ENCODE assay signal across 8 cellular contexts in the genomic region with DNA sequence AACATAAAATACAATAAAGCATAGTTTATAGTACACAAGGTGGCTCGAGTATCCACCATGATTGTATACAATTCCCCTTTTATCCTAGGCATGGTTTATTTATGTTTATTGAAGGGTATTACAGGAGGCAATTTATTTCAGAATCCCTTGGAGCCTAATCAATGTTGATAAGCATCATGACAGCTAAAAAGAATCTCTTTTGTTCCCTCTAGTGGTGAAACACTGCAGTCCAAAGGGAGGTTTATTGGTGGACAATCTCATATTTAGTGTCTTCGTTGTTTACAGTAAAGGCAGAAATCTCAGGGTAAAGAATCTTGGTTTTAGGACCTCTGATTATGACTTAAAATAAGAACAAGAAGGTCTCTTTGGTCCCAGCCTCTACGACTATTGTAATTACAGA.
DNase-seq lines count a peak whose midpoint lies in the region; ATAC-seq, FAIRE-seq and TF ChIP-seq lines count a peak whose summit lies in the region.
"Had no signal": no experiment of that assay in that cellular context is flagged by ENCODE, and none has a peak within 500 bp of the region (broad histone marks: within the 10 kb centered on the region; RNA-seq: fewer than 3 reads in every experiment).

No MANE protein-coding gene starts in this region.

- no peak for TF ChIP-seq POLR2A in GM12878 (IDR thresholded peaks at IDR 0.05; ENCODE audit: low read depth, low read length)

- no peak overlapping the region for H3K27ac ChIP-seq in GM12878 (ENCODE audit: control insufficient read depth, insufficient read depth)
- no peak overlapping the region for H3K27ac ChIP-seq in neural cell (ENCODE audit: low read length)

- 1% methylated on average over 3 of the region's 3 CpGs for WGBS in GM12878 (ENCODE audit: insufficient coverage, insufficient replicate concordance, low lambda C conversion rate, missing lambda C conversion rate)

- RAD21 ChIA-PET in GM12878 (lab: Charles Lee; ENCODE audit: unreplicated experiment): interaction anchor here (1.1 to 1.8 kb wide), 5 partner anchors 11 to 1446 kb away, joined by 3 to 14 read pairs (median 3); no protein-coding TSS in a partner anchor

- in situ Hi-C loops in GM12878 (cut with MboI): no loop called here

- peak; percentile 33 for TF ChIP-seq CTCF in GM10266 (IDR thresholded peaks at IDR 0.05; ENCODE audit: control insufficient read depth, insufficient read depth, low read depth, missing control alignments)
- peak; percentile 31 to 42 (median 42); a peak in 5 of 6 replicates for TF ChIP-seq CTCF in GM12878 (IDR thresholded peaks at IDR 0.05 in 2 of 3, conservative IDR thresholded peaks at IDR 0.05 in 1 of 3; ENCODE audit: control insufficient read depth in 2 of 3, extremely low read depth in 1 of 3, insufficient read depth in 1 of 3, low read depth in 3 of 3, low read length in 3 of 3)
- peak; percentile 34 for TF ChIP-seq CTCF in neural cell (IDR thresholded peaks at IDR 0.05; ENCODE audit: poor library complexity, severe bottlenecking)

- H3K4me1 ChIP-seq in GM12878 (ENCODE audit: control insufficient read depth, insufficient read depth, low read length): no peaks in the 10 kb centered on the region

- intact Hi-C loops in GM12878 (cut with micrococcal nuclease; ENCODE audit: unreplicated experiment): loop anchor here (10.0 kb wide), 1 partner anchor 454 kb away; no protein-coding TSS in a partner anchor

- H2AFZ ChIP-seq in GM12878 (ENCODE audit: control insufficient read depth, low read depth, low read length): no peak overlapping the region
- no peak overlapping the region for H2AFZ ChIP-seq in neural cell (ENCODE audit: low read depth, low read length)

- H3F3A ChIP-seq in neural cell (ENCODE audit: insufficient read depth, low read length, poor library complexity, severe bottlenecking): no peaks in the 10 kb centered on the region

- TF ChIP-seq EP300 in GM12878 (IDR thresholded peaks at IDR 0.05; ENCODE audit: borderline replicate concordance in 1 of 2, control insufficient read depth in 1 of 2, low read depth in 2 of 2, low read length in 2 of 2) (no peak), neural cell (conservative IDR thresholded peaks at IDR 0.05; ENCODE audit: poor library complexity, severe bottlenecking) (no peak)

- H3K9ac ChIP-seq in GM12878 (ENCODE audit: control insufficient read depth, insufficient read depth, low read length) (no peak overlapping the region), neural cell (ENCODE audit: low read length) (no peak overlapping the region)

- H3K9me3 Mint-ChIP-seq in activated T-cell treated with anti-CD3 and anti-CD28 coated beads, Interleukin-2, amount 50 U/mL, for 4 hours: peaks cover 15% of the 10 kb centered on the region

- DNase-seq in GM10266 (ENCODE audit: extremely low spot score) (no peak), Kasumi-1 (lab: John Stamatoyannopoulos, UW) (peak; percentile 38 to 68), GM12878 (ENCODE audit: low read depth, low spot score) (no peak), UCSD-AML1 (lab: John Stamatoyannopoulos, UW; ENCODE audit: unreplicated experiment) (no peak), occipital lobe (lab: John Stamatoyannopoulos, UW) (no peak)
- DNase-seq in activated T-cell treated with anti-CD3 and anti-CD28 coated beads, Interleukin-2, amount 50 U/mL, for 4 hours: no peak

- TF ChIP-seq RAD21 in GM12878 (IDR thresholded peaks at IDR 0.05; ENCODE audit: insufficient read depth, low read depth, low read length) (peak; percentile 38; the same call in 1 of the 2 replicates), neural cell (conservative IDR thresholded peaks at IDR 0.05) (peak; percentile 30)

- H4K20me1 ChIP-seq in GM12878 (ENCODE audit: control insufficient read depth, insufficient read depth) (no peaks in the 10 kb centered on the region), neural cell (ENCODE audit: insufficient read depth) (no peaks in the 10 kb centered on the region)

- peak; percentile 66 for FAIRE-seq in GM12878 (lab: Jason Lieb, UNC)

- H3K27me3 ChIP-seq in GM12878 (replicated peaks in 1 of 2; ENCODE audit: control insufficient read depth in 2 of 2, insufficient read depth in 2 of 2, low read length in 1 of 2) (no peaks in the 10 kb centered on the region), neural cell (ENCODE audit: insufficient read depth, low read depth, low read length) (no peaks in the 10 kb centered on the region)

- H3K36me3 Mint-ChIP-seq in activated T-cell treated with anti-CD3 and anti-CD28 coated beads, Interleukin-2, amount 50 U/mL, for 4 hours (ENCODE audit: insufficient read depth): no peaks in the 10 kb centered on the region
- H3K36me3 Mint-ChIP-seq: memory B cell had no signal

- no peaks in the 10 kb centered on the region for H3K4me1 Mint-ChIP-seq in activated T-cell treated with anti-CD3 and anti-CD28 coated beads, Interleukin-2, amount 50 U/mL, for 4 hours (ENCODE audit: low read depth)
- H3K4me1 Mint-ChIP-seq: memory B cell had no signal

- H3K9me3 ChIP-seq in GM12878 (replicated peaks; ENCODE audit: control insufficient read depth, insufficient read depth, low read length) (no peaks in the 10 kb centered on the region), neural cell (ENCODE audit: low read length) (no peaks in the 10 kb centered on the region)

- H3K79me2 ChIP-seq in GM12878 (ENCODE audit: control insufficient read depth, insufficient read depth, low read length) (no peaks in the 10 kb centered on the region), neural cell (replicated peaks; ENCODE audit: insufficient read depth, low read length) (no peaks in the 10 kb centered on the region)

- peak; percentile 74 for ATAC-seq in GM12878
- ATAC-seq in activated T-cell treated with anti-CD3 and anti-CD28 coated beads, Interleukin-2, amount 50 U/mL, for 4 hours: no peak

- H3K4me3 ChIP-seq in GM12878: no peak overlapping the region
- no peak overlapping the region for H3K4me3 ChIP-seq in neural cell (ENCODE audit: low read length)

- POLR2A ChIA-PET in GM12878 (lab: Charles Lee): no interaction called here

- BruUV-seq in GM12878 (replicated peaks; lab: Mats Ljungman, UMichigan): no TSS peak

- no peak overlapping the region for H3K4me2 ChIP-seq in GM12878 (ENCODE audit: control insufficient read depth, insufficient read depth)
- H3K4me2 ChIP-seq in neural cell (ENCODE audit: low read length): no peak overlapping the region

- CTCF ChIA-PET in GM12878 (lab: Yijun Ruan, JAX): interaction anchor here (0.7 to 2.8 kb wide), 14 partner anchors 9 to 1446 kb away, joined by 3 to 29 read pairs (median 4); no protein-coding TSS in a partner anchor

- SMC1A ChIA-PET in GM12878 (lab: Charles Lee; ENCODE audit: uncharacterized antibody, unreplicated experiment): interaction anchor here (0.7 to 2.4 kb wide), 7 partner anchors 11 to 246 kb away, joined by 3 to 18 read pairs (median 5); no protein-coding TSS in a partner anchor

- no peaks in the 10 kb centered on the region for H3K27me3 Mint-ChIP-seq in activated T-cell treated with anti-CD3 and anti-CD28 coated beads, Interleukin-2, amount 50 U/mL, for 4 hours (ENCODE audit: low read depth)
- H3K27me3 Mint-ChIP-seq: memory B cell had no signal

- H3K4me3 Mint-ChIP-seq in activated T-cell treated with anti-CD3 and anti-CD28 coated beads, Interleukin-2, amount 50 U/mL, for 4 hours: no peak overlapping the region
- H3K4me3 Mint-ChIP-seq: memory B cell had no signal

- H3K9me2 ChIP-seq in neural cell (ENCODE audit: insufficient read depth, low read length): no peaks in the 10 kb centered on the region

- H3K36me3 ChIP-seq in GM12878 (ENCODE audit: control insufficient read depth in 2 of 2, insufficient read depth in 2 of 2, low read length in 1 of 2) (no peaks in the 10 kb centered on the region), neural cell (ENCODE audit: insufficient read depth, low read length) (no peaks in the 10 kb centered on the region)

TF ChIP-seq in GM12878, 131 proteins besides CTCF, POLR2A, EP300 and RAD21:
- TF ChIP-seq ESRRA (IDR thresholded peaks at IDR 0.05; ENCODE audit: low read length) (no peak), ZBED1 (IDR thresholded peaks at IDR 0.05; ENCODE audit: borderline replicate concordance) (no peak), PAX8 (IDR thresholded peaks at IDR 0.05) (no peak)
- TF ChIP-seq, protein P1, sequence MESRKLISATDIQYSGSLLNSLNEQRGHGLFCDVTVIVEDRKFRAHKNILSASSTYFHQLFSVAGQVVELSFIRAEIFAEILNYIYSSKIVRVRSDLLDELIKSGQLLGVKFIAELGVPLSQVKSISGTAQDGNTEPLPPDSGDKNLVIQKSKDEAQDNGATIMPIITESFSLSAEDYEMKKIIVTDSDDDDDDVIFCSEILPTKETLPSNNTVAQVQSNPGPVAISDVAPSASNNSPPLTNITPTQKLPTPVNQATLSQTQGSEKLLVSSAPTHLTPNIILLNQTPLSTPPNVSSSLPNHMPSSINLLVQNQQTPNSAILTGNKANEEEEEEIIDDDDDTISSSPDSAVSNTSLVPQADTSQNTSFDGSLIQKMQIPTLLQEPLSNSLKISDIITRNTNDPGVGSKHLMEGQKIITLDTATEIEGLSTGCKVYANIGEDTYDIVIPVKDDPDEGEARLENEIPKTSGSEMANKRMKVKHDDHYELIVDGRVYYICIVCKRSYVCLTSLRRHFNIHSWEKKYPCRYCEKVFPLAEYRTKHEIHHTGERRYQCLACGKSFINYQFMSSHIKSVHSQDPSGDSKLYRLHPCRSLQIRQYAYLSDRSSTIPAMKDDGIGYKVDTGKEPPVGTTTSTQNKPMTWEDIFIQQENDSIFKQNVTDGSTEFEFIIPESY (IDR thresholded peaks at IDR 0.05): no peak

TF ChIP-seq in neural cell, 6 proteins besides CTCF, POLR2A, EP300 and RAD21:
- TF ChIP-seq TAF1 (IDR thresholded peaks at IDR 0.05; ENCODE audit: low read depth) (no peak), SMC3 (conservative IDR thresholded peaks at IDR 0.05; ENCODE audit: poor library complexity) (peak; percentile 34)

Comparison
In these comparisons a context has a peak if more than half of its experiments do, and no peak if none do; other contexts are left out.
1. DNase-seq: peak in Kasumi-1 (2 of 2); none in GM10266 (single experiment), GM12878 (single experiment), activated T-cell treated with anti-CD3 and anti-CD28 coated beads, Interleukin-2, amount 50 U/mL, for 4 hours (single experiment), UCSD-AML1 (single experiment) and occipital lobe (single experiment).
2. Peak in every context shown above with its lines, with median percentiles within 50 percentile points of each other: CTCF ChIP-seq.